Comparison of ENCODE assay signal across 5 cellular contexts in the genomic region with DNA sequence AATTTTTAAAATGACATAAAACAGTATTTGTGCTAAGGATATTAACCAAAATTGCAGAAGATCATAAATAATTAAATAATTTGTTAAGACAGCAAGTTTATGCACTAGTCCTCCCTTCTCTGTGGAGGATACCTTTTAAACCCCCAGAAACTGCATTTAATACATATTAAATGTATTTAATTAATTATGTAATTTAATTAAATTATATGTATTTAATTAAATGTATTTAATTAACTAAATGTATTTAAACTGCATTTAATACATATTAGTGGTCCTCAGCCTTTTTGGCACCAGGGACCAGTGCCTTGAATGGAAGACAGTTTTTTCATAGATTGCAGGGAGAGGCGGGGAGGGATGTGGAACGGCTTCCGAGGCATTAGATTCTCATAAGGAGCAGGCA.
"Had no signal": no experiment of that assay in that cellular context is flagged by ENCODE, and none has a peak within 500 bp of the region (broad histone marks: within the 10 kb centered on the region; RNA-seq: fewer than 3 reads in every experiment).

No MANE protein-coding gene starts in this region.

- H2AFZ ChIP-seq: GM23338 had no signal

- H3K4me3 ChIP-seq: GM23338, K562 had no signal

- ATAC-seq: GM23338, K562 had no signal

- H3K27ac Mint-ChIP-seq: GM23338, H9 had no signal

- H3K9me3 Mint-ChIP-seq: GM23338, H9 had no signal

- H3K4me2 ChIP-seq: GM23338 had no signal

- DNase-seq: H9, HCEC 1CT, IMR-90 had no signal

- H3K4me3 Mint-ChIP-seq: GM23338, H9 had no signal
